ENCODE assay signal across 30 cellular contexts in the genomic region with DNA sequence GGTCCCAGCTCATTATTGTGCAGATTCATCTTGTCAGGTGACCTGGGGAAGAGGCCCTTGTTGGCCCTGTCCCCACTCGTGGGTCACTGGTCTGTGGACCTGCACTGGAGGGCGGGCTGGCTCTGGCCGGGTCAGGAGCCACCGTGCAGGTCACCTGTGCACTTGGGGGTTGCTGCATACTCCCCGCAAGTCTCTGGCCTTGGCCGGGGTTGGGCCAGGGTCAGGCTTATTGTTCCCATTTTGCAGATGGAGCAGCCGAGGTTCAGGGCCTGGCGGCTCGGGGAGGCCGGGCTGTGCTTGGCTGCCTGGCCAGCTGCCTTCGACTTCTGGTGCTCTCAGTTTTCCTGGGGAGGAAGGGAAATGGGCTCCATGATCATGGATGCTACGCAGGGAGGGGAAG.
"Had no signal": no experiment of that assay in that cellular context is flagged by ENCODE, and none has a peak within 500 bp of the region (broad histone marks: within the 10 kb centered on the region; RNA-seq: fewer than 3 reads in every experiment).

No MANE protein-coding gene starts in this region.

- H3K4me3 ChIP-seq: ascending aorta, cardiac muscle cell had no signal

- DNase-seq: activated B cell treated with CpG ODN at 0.5 μM for 24 hours; activated CD4-positive, alpha-beta memory T cell treated with anti-CD3 and anti-CD28 coated beads, Interleukin-2, amount 10 ng/mL, durations not matched to agents 7 days and 5 days; activated CD4-positive, alpha-beta T cell treated with anti-CD3 and anti-CD28 coated beads for 4 hours; activated CD4-positive, alpha-beta T cell treated with anti-CD3 and anti-CD28 coated beads, Interleukin-2, amount 10 ng/mL, durations not matched to agents 7 days and 5 days; activated CD4-positive, alpha-beta T cell treated with anti-CD3 and anti-CD28 coated beads, Interleukin-2, amount 50 U/mL, for 48 hours; activated CD4-positive, CD25-positive, alpha-beta regulatory T cell treated with anti-CD3 and anti-CD28 coated beads, Interleukin-2, amount 50 U/mL, for 72 hours; activated CD8-positive, alpha-beta memory T cell treated with anti-CD3 and anti-CD28 coated beads for 24 hours; activated CD8-positive, alpha-beta memory T cell treated with anti-CD3 and anti-CD28 coated beads, Interleukin-2, amount 10 ng/mL, durations not matched to agents 7 days and 5 days; activated CD8-positive, alpha-beta memory T cell treated with anti-CD3 and anti-CD28 coated beads, Interleukin-2, amount 50 U/mL, for 48 hours; activated CD8-positive, alpha-beta T cell treated with anti-CD3 and anti-CD28 coated beads, Interleukin-2, amount 10 ng/mL, durations not matched to agents 7 days and 5 days; activated effector memory CD4-positive, alpha-beta T cell treated with Interleukin-2 at 50 U/mL for 16 hours; activated gamma-delta T cell; activated naive CD4-positive, alpha-beta T cell treated with anti-CD3 and anti-CD28 coated beads, Interleukin-2, amount 10 ng/mL, durations not matched to agents 7 days and 5 days; activated naive CD4-positive, alpha-beta T cell treated with Interleukin-2 at 50 U/mL for 16 hours; activated naive CD8-positive, alpha-beta T cell treated with anti-CD3 and anti-CD28 coated beads, Interleukin-2, amount 10 ng/mL, durations not matched to agents 7 days and 5 days; activated naive CD8-positive, alpha-beta T cell treated with anti-CD3 and anti-CD28 coated beads, Interleukin-2, amount 50 U/mL, for 24 hours; activated T-cell treated with anti-CD3 and anti-CD28 coated beads, Interleukin-2, amount 50 U/mL, for 24 hours; activated T-cell treated with anti-CD3 and anti-CD28 coated beads, Interleukin-2, amount 50 U/mL, for 48 hours; amygdala; anterior cingulate cortex; caudate nucleus; cerebellar nuclear complex; T-helper 2 cell; T-helper 9 cell had no signal

- H3K36me3 ChIP-seq: cardiac muscle cell had no signal

- H3K27ac ChIP-seq: ascending aorta, cardiac muscle cell, VCaP had no signal

- H3K27me3 ChIP-seq: ascending aorta, cardiac muscle cell had no signal

- FAIRE-seq: bronchial epithelial cell, colon, TTC549 had no signal

- H3K9me3 ChIP-seq: ascending aorta had no signal
